Comparison of ENCODE assay signal across 13 cellular contexts in genomic region chr7:91929463-91929862, GRCh38. TPM values are rescaled to one million over a fixed set of nuclear protein-coding genes. Genes with fewer than 3 reads are reported as not detected.
DNase-seq lines count a peak whose midpoint lies in the region; ATAC-seq, FAIRE-seq and TF ChIP-seq lines count a peak whose summit lies in the region.
"Had no signal": no experiment of that assay in that cellular context is flagged by ENCODE, and none has a peak within 500 bp of the region (broad histone marks: within the 10 kb centered on the region; RNA-seq: fewer than 3 reads in every experiment).

No MANE protein-coding gene starts in this region.

- TF ChIP-seq CTCF in bronchial epithelial cell (IDR thresholded peaks at IDR 0.05; ENCODE audit: insufficient read depth, low read length, severe bottlenecking) = no peak

- ATAC-seq in GM18511 (IDR thresholded peaks at IDR 0.05; ENCODE audit: unreplicated experiment) = peak; percentile 95
- ATAC-seq in GM21447 (IDR thresholded peaks at IDR 0.05; ENCODE audit: unreplicated experiment) = peak; percentile 65
- ATAC-seq in HG03439 (IDR thresholded peaks at IDR 0.05; ENCODE audit: unreplicated experiment) = peak; percentile 74

- H3K4me3 ChIP-seq in bronchial epithelial cell (ENCODE audit: low read depth, low read length) = no peak overlapping the region
- H3K4me3 ChIP-seq: prostate gland had no signal

- no peaks in the 10 kb centered on the region for H3K27me3 ChIP-seq in bronchial epithelial cell (ENCODE audit: control insufficient read depth, insufficient read depth, low read length)

- DNase-seq in bronchial epithelial cell (ENCODE audit: low read depth) = peak; percentile 74
- DNase-seq in occipital lobe (lab: John Stamatoyannopoulos, UW) = no peak
- no peak for DNase-seq in NCI-H1694 treated with DMSO at 0.1 percent for 48 hours (lab: John Stamatoyannopoulos, UW)
- no peak for DNase-seq in NCI-H82 treated with DMSO at 0.1 percent for 48 hours (lab: John Stamatoyannopoulos, UW; ENCODE audit: unreplicated experiment)
- DNase-seq in activated T-cell treated with anti-CD3 and anti-CD28 coated beads, Interleukin-2, amount 50 U/mL, for 48 hours = no peak
- DNase-seq: activated CD4-positive, alpha-beta T cell treated with anti-CD3 and anti-CD28 coated beads, Interleukin-2, amount 50 U/mL, for 1 hour; anterior cingulate cortex; DMS79; SHP77 treated with DMSO at 0.1 percent for 48 hours had no signal

- FAIRE-seq in bronchial epithelial cell (lab: Jason Lieb, UNC) = no peak

- H3K36me3 ChIP-seq in bronchial epithelial cell (ENCODE audit: control insufficient read depth, insufficient read depth, low read length) = no peaks in the 10 kb centered on the region
- H3K36me3 ChIP-seq: prostate gland had no signal

RNA-seq across cellular contexts. Expression of gene AKAP9, which starts 11.2 kb away (rescaled TPM):
- 34.5 and 38.8 TPM in 2 replicates for total RNA-seq in bronchial epithelial cell
- 217 TPM for total RNA-seq in occipital lobe

RNA-seq across cellular contexts. Expression of gene MTERF1, which starts 49.0 kb away (rescaled TPM):
- 10.3 and 10.4 TPM in 2 replicates for total RNA-seq in bronchial epithelial cell
- 30.4 TPM for total RNA-seq in occipital lobe
